17 cellular contexts compared by ENCODE assay signal in the genomic region with DNA sequence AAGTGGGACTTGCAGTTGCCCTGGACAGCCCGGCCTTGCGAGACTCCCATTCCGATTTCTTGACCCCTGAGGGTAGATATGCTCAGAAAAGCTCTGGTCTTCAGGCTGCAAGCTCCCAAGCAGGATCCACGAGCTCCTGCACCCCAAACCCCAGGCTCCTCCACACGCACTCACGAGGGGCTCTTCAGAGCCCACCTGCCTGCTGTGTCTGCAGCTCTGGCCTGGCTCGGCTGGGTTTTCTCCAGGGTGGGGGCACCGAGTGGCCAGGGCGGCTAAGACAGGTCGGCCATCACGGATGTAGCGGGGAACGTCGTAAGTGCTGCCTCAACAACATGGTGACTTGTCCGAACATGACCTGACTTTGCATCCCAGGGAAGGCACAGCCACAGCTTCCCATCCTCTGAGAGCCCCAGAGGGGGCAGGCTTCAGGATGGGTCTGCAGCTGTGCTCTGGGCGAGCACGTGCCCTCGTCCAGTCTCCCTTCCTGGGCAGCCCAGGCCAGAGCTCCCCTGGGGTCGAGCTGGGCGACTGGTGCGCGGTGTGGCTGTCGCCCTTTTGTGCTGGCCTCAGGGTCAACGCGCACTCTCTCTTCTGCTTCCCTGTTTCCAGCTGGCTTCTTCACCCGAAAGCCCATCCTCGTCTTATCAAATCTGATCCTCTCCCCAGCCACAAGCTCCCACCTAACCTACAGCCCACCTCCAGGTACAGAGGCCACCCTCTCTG.
"Had no signal": no experiment of that assay in that cellular context is flagged by ENCODE, and none has a peak within 500 bp of the region (broad histone marks: within the 10 kb centered on the region; RNA-seq: fewer than 3 reads in every experiment).

No MANE protein-coding gene starts in this region.

- H3K27ac ChIP-seq: breast epithelium, coronary artery, esophagus squamous epithelium, gastrocnemius medialis, neutrophil, pancreas, testis had no signal

- H3K4me3 ChIP-seq: breast epithelium, coronary artery, esophagus squamous epithelium, gastrocnemius medialis, pancreas, testis had no signal

- ATAC-seq: activated T-cell treated with anti-CD3 and anti-CD28 coated beads, Interleukin-2, amount 50 U/mL, for 4 hours; gastrocnemius medialis; pancreas; WTC11 had no signal

- H3K27me3 ChIP-seq: breast epithelium, esophagus squamous epithelium, gastrocnemius medialis, neutrophil, pancreas, testis had no signal

- H3K4me1 ChIP-seq: breast epithelium, esophagus squamous epithelium, gastrocnemius medialis, pancreas, testis had no signal

- H3K36me3 ChIP-seq: breast epithelium, esophagus squamous epithelium, gastrocnemius medialis, neutrophil, pancreas had no signal

- H3K9me3 ChIP-seq: esophagus squamous epithelium, gastrocnemius medialis, neutrophil, pancreas, testis had no signal

- DNase-seq: activated CD8-positive, alpha-beta memory T cell treated with anti-CD3 and anti-CD28 coated beads for 24 hours; activated CD8-positive, alpha-beta memory T cell treated with anti-CD3 and anti-CD28 coated beads, Interleukin-2, amount 50 U/mL, for 4 hours; activated naive CD4-positive, alpha-beta T cell treated with Interleukin-2 at 50 U/mL for 16 hours; activated naive CD8-positive, alpha-beta T cell treated with anti-CD3 and anti-CD28 coated beads for 36 hours; activated T-cell treated with anti-CD3 and anti-CD28 coated beads, Interleukin-2, amount 50 U/mL, for 4 hours; esophagus squamous epithelium; gastrocnemius medialis; small intestine; stimulated activated CD8-positive, alpha-beta memory T cell treated with anti-CD3 and anti-CD28 coated beads, Interleukin-4, amount 100 ng/mL, for 48 hours; stimulated activated naive CD4-positive, alpha-beta T cell; T1000 had no signal
